In genomic region chr1:85280636-85281035, GRCh38 we compare ENCODE assay signal across 18 cellular contexts. TPM values are rescaled to one million over a fixed set of nuclear protein-coding genes. Genes with fewer than 3 reads are reported as not detected.
DNase-seq lines count a peak whose midpoint lies in the region; TF ChIP-seq lines count a peak whose summit lies in the region.
"Had no signal": no experiment of that assay in that cellular context is flagged by ENCODE, and none has a peak within 500 bp of the region (broad histone marks: within the 10 kb centered on the region; RNA-seq: fewer than 3 reads in every experiment).

No MANE protein-coding gene starts in this region.

- TF ChIP-seq POLR2A in vagina (IDR thresholded peaks at IDR 0.05), result no peak
- no peak for TF ChIP-seq POLR2A in stomach (IDR thresholded peaks at IDR 0.05)

- intact Hi-C loops in vagina (cut with DNase I), result no loop called here
- intact Hi-C loops in stomach (cut with DNase I; ENCODE audit: low total_unique reads), result no loop called here

- H3K27ac ChIP-seq in vagina (peak overlapping the region; percentile 94), stomach (no peak overlapping the region)
- H3K27ac ChIP-seq: HL-60 had no signal

- TF ChIP-seq EP300 in stomach (IDR thresholded peaks at IDR 0.05), result no peak

- peak; percentile 75 for DNase-seq in AG10803 (ENCODE audit: low read depth)
- peak; percentile 36 for DNase-seq in fibroblast of the aortic adventitia (ENCODE audit: low read depth)
- DNase-seq in vagina (ENCODE audit: extremely low spot score in 2 of 2), result no peak
- no peak for DNase-seq in RKO (ENCODE audit: low spot score)
- DNase-seq in GM13976 (ENCODE audit: low spot score), result no peak
- no peak for DNase-seq in stomach
- DNase-seq: 8988T; C1 segment of cervical spinal cord; Calu3; CD4-positive, alpha-beta T cell; DMS 273 treated with DMSO at 0.1 percent for 48 hours; GOT3; H9; KG1 had no signal

- H3K27ac Mint-ChIP-seq in IgD-negative memory B cell, result peak overlapping the region in 2 of 3 donors; percentile 20 to 68
- H3K27ac Mint-ChIP-seq: B cell; CD4-positive, alpha-beta T cell; H9 had no signal

- no peaks in the 10 kb centered on the region for H3K27me3 Mint-ChIP-seq in IgD-negative memory B cell
- H3K27me3 Mint-ChIP-seq: B cell; CD4-positive, alpha-beta T cell had no signal

- WGBS in stomach, 5 donors, result 67 to 82% (median 75%) methylated on average over 4 of the region's 4 CpGs

- H3K9me3 Mint-ChIP-seq in IgD-negative memory B cell, result no peaks in the 10 kb centered on the region
- H3K9me3 Mint-ChIP-seq: CD4-positive, alpha-beta T cell; H9 had no signal

- peaks cover 12 to 33% (median 25%) of the 10 kb centered on the region in 3 donors for H3K4me1 Mint-ChIP-seq in IgD-negative memory B cell

- H3K36me3 ChIP-seq in vagina, result no peaks in the 10 kb centered on the region
- H3K36me3 ChIP-seq in stomach, result no peaks in the 10 kb centered on the region

- no peaks in the 10 kb centered on the region for H3K9me3 ChIP-seq in vagina
- H3K9me3 ChIP-seq in stomach, result no peaks in the 10 kb centered on the region

- H3K4me1 ChIP-seq in vagina (peaks cover 41% of the 10 kb centered on the region), stomach (peaks cover 0 to 30% (median 17%) of the 10 kb centered on the region in 4 donors)

- TF ChIP-seq CTCF in AG10803 (conservative IDR thresholded peaks at IDR 0.05; ENCODE audit: low read length) (no peak), fibroblast of the aortic adventitia (IDR thresholded peaks at IDR 0.05; ENCODE audit: insufficient read depth, low read length) (no peak), vagina (IDR thresholded peaks at IDR 0.05) (no peak), GM13976 (IDR thresholded peaks at IDR 0.05; ENCODE audit: borderline replicate concordance, control extremely low read depth, extremely low read depth, insufficient read depth, missing control alignments) (no peak), stomach (IDR thresholded peaks at IDR 0.05) (no peak)

- peak overlapping the region in 1 of 4 donors; percentile 10 for H3K4me3 Mint-ChIP-seq in IgD-negative memory B cell
- H3K4me3 Mint-ChIP-seq: B cell; CD4-positive, alpha-beta T cell; H9 had no signal

- H3K4me3 ChIP-seq in AG10803 (ENCODE audit: low read length) (no peak overlapping the region), fibroblast of the aortic adventitia (ENCODE audit: low read depth, low read length) (no peak overlapping the region), vagina (no peak overlapping the region), stomach (no peak overlapping the region)
- H3K4me3 ChIP-seq: GM12878 had no signal

- H3K36me3 Mint-ChIP-seq in IgD-negative memory B cell, result peaks cover 7% of the 10 kb centered on the region

- in situ Hi-C loops in GM13976 (cut with MboI; ENCODE audit: low sequenced_read_pairs, unreplicated experiment), result no loop called here

- no peaks in the 10 kb centered on the region for H3K27me3 ChIP-seq in vagina
- H3K27me3 ChIP-seq in stomach, result no peaks in the 10 kb centered on the region

RNA-seq across cellular contexts. Expression of gene BCL10, which starts 4.2 kb away (rescaled TPM):
- polyA plus RNA-seq in IgD-negative memory B cell (47.0 TPM), stomach (10 to 100 TPM in 1 of 3 donors, 1 to 10 TPM in 2; 8.1 to 23.4 (median 9.9) TPM)
- total RNA-seq in fibroblast of the aortic adventitia (ENCODE audit: low replicate concordance) (36.0 and 44.7 TPM in 2 replicates), vagina (12.3 TPM), stomach (10 to 100 TPM in 4 of 5 donors, 1 to 10 TPM in 1; 6.1 to 42.7 (median 38.5) TPM)

RNA-seq across cellular contexts. Expression of gene C1orf52, which starts 21.2 kb away (rescaled TPM):
- polyA plus RNA-seq in IgD-negative memory B cell (22.3 TPM), stomach (10 to 100 TPM; 11.1 to 16.8 (median 11.9) TPM)
- total RNA-seq in fibroblast of the aortic adventitia (ENCODE audit: low replicate concordance) (9.2 and 10.8 TPM in 2 replicates), vagina (13.0 TPM), stomach (10 to 100 TPM in 3 of 5 donors, 1 to 10 TPM in 2; 5.8 to 39.3 (median 23.5) TPM)

Comparison
In these comparisons a context has a peak if more than half of its experiments do, and no peak if none do; other contexts are left out.
1. DNase-seq: peak in AG10803 (single experiment) and fibroblast of the aortic adventitia (single experiment); none in vagina (0 of 2), RKO (single experiment), GM13976 (single experiment) and stomach (single experiment).